ENCODE assay signal across 8 cellular contexts in genomic region chr10:5094265-5095205, GRCh38. TPM values are rescaled to one million over a fixed set of nuclear protein-coding genes. Genes with fewer than 3 reads are reported as not detected.
DNase-seq lines count a peak whose midpoint lies in the region; ATAC-seq and TF ChIP-seq lines count a peak whose summit lies in the region.

Gene AKR1C3 (plus strand): TSS chr10:5094414. CDS start chr10:5094445, 31 bp downstream.

- peaks cover 8% of the 10 kb centered on the region for H3K27me3 Mint-ChIP-seq in activated CD8-positive, alpha-beta T cell treated with anti-CD3 and anti-CD28 coated beads for 36 hours
- no peaks in the 10 kb centered on the region for H3K27me3 Mint-ChIP-seq in neural progenitor cell (ENCODE audit: insufficient read depth, low read depth)

- H3F3A ChIP-seq in neural progenitor cell (ENCODE audit: low read depth), result no peaks in the 10 kb centered on the region

- H2AFZ ChIP-seq in DND-41 (ENCODE audit: low read depth, low read length) (0 out of 2 replicates have a peak within 1 kb of the TSS, but pooled peaks have one; percentile 36), neural progenitor cell (replicated peaks) (peak within 1 kb of the TSS; percentile 30)

- no peaks in the 10 kb centered on the region for H3K36me3 Mint-ChIP-seq in activated CD8-positive, alpha-beta T cell treated with anti-CD3 and anti-CD28 coated beads for 36 hours (ENCODE audit: low read depth)
- no peaks in the 10 kb centered on the region for H3K36me3 Mint-ChIP-seq in neural progenitor cell

- peaks cover 7% of the 10 kb centered on the region for H3K27me3 ChIP-seq in DND-41 (ENCODE audit: insufficient read depth, low read length, poor library complexity)
- H3K27me3 ChIP-seq in neural progenitor cell, result no peaks in the 10 kb centered on the region

- H3K4me3 Mint-ChIP-seq in activated CD8-positive, alpha-beta T cell treated with anti-CD3 and anti-CD28 coated beads for 36 hours, result peak within 1 kb of the TSS; percentile 41
- no peak within 1 kb of the TSS for H3K4me3 Mint-ChIP-seq in neural progenitor cell

- no peak within 1 kb of the TSS for H3K9ac ChIP-seq in DND-41 (ENCODE audit: low read depth, low read length)
- H3K9ac ChIP-seq in neural progenitor cell, result no peak within 1 kb of the TSS

- peaks cover 1% of the 10 kb centered on the region for H3K9me3 Mint-ChIP-seq in activated CD8-positive, alpha-beta T cell treated with anti-CD3 and anti-CD28 coated beads for 36 hours
- peaks cover 3% of the 10 kb centered on the region for H3K9me3 Mint-ChIP-seq in neural progenitor cell

- 0 out of 2 replicates have a peak, but pooled peaks cover 4% of the 10 kb centered on the region for H3K4me1 ChIP-seq in DND-41 (ENCODE audit: insufficient read depth, low read length)
- no peaks in the 10 kb centered on the region for H3K4me1 ChIP-seq in neural progenitor cell

- DNase-seq in DND-41 (no peak), LHCN-M2 (ENCODE audit: low read depth) (peak; percentile 83), foreskin melanocyte (peak; percentile 38), neural progenitor cell (ENCODE audit: low spot score) (no peak), DMS79 (lab: John Stamatoyannopoulos, UW) (no peak)
- no peak for DNase-seq in activated CD8-positive, alpha-beta T cell treated with anti-CD3 and anti-CD28 coated beads for 36 hours

- H3K79me2 ChIP-seq in DND-41 (ENCODE audit: insufficient read depth, low read length) (no peaks in the 10 kb centered on the region), neural progenitor cell (ENCODE audit: low read depth) (no peaks in the 10 kb centered on the region)

- H4K20me1 ChIP-seq in DND-41 (ENCODE audit: insufficient read depth, low read length) (no peaks in the 10 kb centered on the region), neural progenitor cell (ENCODE audit: low read depth) (no peaks in the 10 kb centered on the region)

- H3K4me2 ChIP-seq in DND-41 (ENCODE audit: insufficient read depth, low read length), result peak within 1 kb of the TSS; percentile 39
- no peak within 1 kb of the TSS for H3K4me2 ChIP-seq in neural progenitor cell

- CTCF ChIA-PET in activated CD8-positive, alpha-beta T cell treated with anti-CD3 and anti-CD28 coated beads for 36 hours (lab: Charles Lee), result interaction anchor here (0.9 to 2.6 kb wide), 5 partner anchors 167 to 280 kb away, joined by 3 to 9 read pairs (median 3); no protein-coding TSS in a partner anchor

- intact Hi-C loops in activated CD8-positive, alpha-beta T cell treated with anti-CD3 and anti-CD28 coated beads for 36 hours (cut with micrococcal nuclease), result no loop called here

- H3K27ac ChIP-seq in DND-41 (ENCODE audit: low read length) (no peak within 1 kb of the TSS), neural progenitor cell (no peak within 1 kb of the TSS)

- no peak within 1 kb of the TSS for H3K4me3 ChIP-seq in DND-41 (ENCODE audit: low read depth in 1 of 2, low read length in 2 of 2)
- H3K4me3 ChIP-seq in neural progenitor cell, result no peak within 1 kb of the TSS

- H3K9me3 ChIP-seq in DND-41 (ENCODE audit: insufficient read depth, low read length, severe bottlenecking), result no peaks in the 10 kb centered on the region
- no peaks in the 10 kb centered on the region for H3K9me3 ChIP-seq in neural progenitor cell (ENCODE audit: low read depth)

- H3K36me3 ChIP-seq in DND-41 (ENCODE audit: insufficient read depth, low read length) (no peaks in the 10 kb centered on the region), neural progenitor cell (no peaks in the 10 kb centered on the region)

- H3K27ac Mint-ChIP-seq in activated CD8-positive, alpha-beta T cell treated with anti-CD3 and anti-CD28 coated beads for 36 hours, result no peak within 1 kb of the TSS
- H3K27ac Mint-ChIP-seq in neural progenitor cell, result no peak within 1 kb of the TSS

- peaks cover 8% of the 10 kb centered on the region for H3K4me1 Mint-ChIP-seq in activated CD8-positive, alpha-beta T cell treated with anti-CD3 and anti-CD28 coated beads for 36 hours (ENCODE audit: low read depth)
- no peaks in the 10 kb centered on the region for H3K4me1 Mint-ChIP-seq in neural progenitor cell

- TF ChIP-seq CTCF in DND-41 (IDR thresholded peaks at IDR 0.05; ENCODE audit: borderline replicate concordance, extremely low read depth, low read length, poor library complexity, severe bottlenecking) (peak; percentile 50), neural progenitor cell (IDR thresholded peaks at IDR 0.05) (peak; percentile 58)
- peak; percentile 49 for TF ChIP-seq CTCF in activated CD8-positive, alpha-beta T cell treated with anti-CD3 and anti-CD28 coated beads for 36 hours (IDR thresholded peaks at IDR 0.05)

- POLR2A ChIA-PET in activated CD8-positive, alpha-beta T cell treated with anti-CD3 and anti-CD28 coated beads for 36 hours (lab: Charles Lee), result no interaction called here

- peak; percentile 54; the same call in 2 of the 3 replicates for ATAC-seq in DND-41 (ENCODE audit: insufficient read depth, low read depth)
- ATAC-seq in activated CD8-positive, alpha-beta T cell treated with anti-CD3 and anti-CD28 coated beads for 36 hours, result peak; percentile 49
- ATAC-seq in GM21381 (IDR thresholded peaks at IDR 0.05; ENCODE audit: unreplicated experiment), result no peak
- ATAC-seq in GM21528 (IDR thresholded peaks at IDR 0.05; ENCODE audit: low FRiP score, unreplicated experiment), result no peak

RNA-seq across cellular contexts. Expression of gene AKR1C3, which starts in this region (rescaled TPM):
- total RNA-seq in LHCN-M2 (2014; rRNA removed), result 25.7 and 33.5 TPM in 2 replicates
- 36.2 TPM for polyA plus RNA-seq in LHCN-M2 (2012)
- total RNA-seq in activated CD8-positive, alpha-beta T cell treated with anti-CD3 and anti-CD28 coated beads for 36 hours, result under 1 TPM in 1 of 2 experiments, not detected in 1; 0.29 TPM
- total RNA-seq in neural progenitor cell (ENCODE audit: low replicate concordance), result 1.9 and 2.8 TPM in 2 replicates

Comparison
In these comparisons a context has a peak if more than half of its experiments do, and no peak if none do; other contexts are left out.
1. Peak in ATAC-seq in activated CD8-positive, alpha-beta T cell treated with anti-CD3 and anti-CD28 coated beads for 36 hours; RNA of the gene not detected or under 1 TPM.
2. DNase-seq: peak in LHCN-M2 (single experiment) and foreskin melanocyte (single experiment); none in DND-41 (single experiment), activated CD8-positive, alpha-beta T cell treated with anti-CD3 and anti-CD28 coated beads for 36 hours (single experiment), neural progenitor cell (single experiment) and DMS79 (single experiment).
3. Peak in every context shown above with its lines, with median percentiles within 50 percentile points of each other: CTCF ChIP-seq.